ENCODE assay signal across 18 cellular contexts in genomic region chr3:104523136-104523535, GRCh38.
DNase-seq lines count a peak whose midpoint lies in the region; ATAC-seq and TF ChIP-seq lines count a peak whose summit lies in the region.
"Had no signal": no experiment of that assay in that cellular context is flagged by ENCODE, and none has a peak within 500 bp of the region (broad histone marks: within the 10 kb centered on the region; RNA-seq: fewer than 3 reads in every experiment).

No MANE protein-coding gene starts in this region.

- DNase-seq in KBM-7 = peak; percentile 11
- DNase-seq in naive B cell = peak; percentile 11
- no peak for DNase-seq in CD14-positive monocyte (ENCODE audit: low spot score)
- no peak for DNase-seq in endothelial cell (ENCODE audit: low spot score)
- DNase-seq in stimulated activated CD4-positive, alpha-beta T cell treated with anti-CD3 and anti-CD28 coated beads, Interleukin-2, amount 100 ng/mL, for 48 hours = no peak
- DNase-seq: activated CD4-positive, CD25-positive, alpha-beta regulatory T cell; CD8-positive, alpha-beta T cell; GF-D8; head of caudate nucleus; HFFc6; naive thymus-derived CD8-positive, alpha-beta T cell; NCI-H2081 treated with DMSO at 0.1 percent for 48 hours; NCI-H82 had no signal

- H3K9me3 Mint-ChIP-seq in naive B cell (peaks cover 0 to 2% (median 0%) of the 10 kb centered on the region in 7 donors), CD14-positive monocyte (peaks cover 0 to 7% (median 5%) of the 10 kb centered on the region in 7 donors), endothelial cell (ENCODE audit: unreplicated experiment) (no peaks in the 10 kb centered on the region)
- H3K9me3 Mint-ChIP-seq: activated naive CD4-positive, alpha-beta T cell treated with anti-CD3 and anti-CD28 coated beads, Interleukin-2, amount 50 U/mL, for 24 hours; CD8-positive, alpha-beta T cell; HFFc6; naive thymus-derived CD8-positive, alpha-beta T cell had no signal

- H3K27me3 Mint-ChIP-seq in naive B cell (no peaks in the 10 kb centered on the region), CD14-positive monocyte (ENCODE audit: low read depth in 3 of 3) (no peaks in the 10 kb centered on the region), endothelial cell (ENCODE audit: unreplicated experiment) (no peaks in the 10 kb centered on the region)

- intact Hi-C loops in CD14-positive monocyte (cut with micrococcal nuclease) = no loop called here

- H3K4me3 Mint-ChIP-seq in naive B cell = peak overlapping the region; percentile 21 to 90 (median 66)
- no peak overlapping the region for H3K4me3 Mint-ChIP-seq in CD14-positive monocyte
- no peak overlapping the region for H3K4me3 Mint-ChIP-seq in endothelial cell (ENCODE audit: unreplicated experiment)
- H3K4me3 Mint-ChIP-seq: activated naive CD4-positive, alpha-beta T cell treated with anti-CD3 and anti-CD28 coated beads, Interleukin-2, amount 50 U/mL, for 24 hours; CD8-positive, alpha-beta T cell; HFFc6; naive thymus-derived CD8-positive, alpha-beta T cell had no signal

- H3K36me3 Mint-ChIP-seq in naive B cell (no peaks in the 10 kb centered on the region), CD14-positive monocyte (no peaks in the 10 kb centered on the region), endothelial cell (ENCODE audit: low read depth, unreplicated experiment) (peaks cover 4% of the 10 kb centered on the region)
- H3K36me3 Mint-ChIP-seq: activated naive CD4-positive, alpha-beta T cell treated with anti-CD3 and anti-CD28 coated beads, Interleukin-2, amount 50 U/mL, for 24 hours; CD8-positive, alpha-beta T cell; naive thymus-derived CD8-positive, alpha-beta T cell had no signal

- ATAC-seq in GM18867 (IDR thresholded peaks at IDR 0.05; ENCODE audit: unreplicated experiment) (peak; percentile 40), GM21786 (IDR thresholded peaks at IDR 0.05; ENCODE audit: unreplicated experiment) (peak; percentile 8), naive B cell (ENCODE audit: low read depth in 2 of 2) (no peak), GM19328 (IDR thresholded peaks at IDR 0.05; ENCODE audit: unreplicated experiment) (no peak)
- ATAC-seq: CD8-positive, alpha-beta T cell; left lobe of liver; naive thymus-derived CD8-positive, alpha-beta T cell had no signal

- TF ChIP-seq CTCF in CD14-positive monocyte (IDR thresholded peaks at IDR 0.05) (no peak), endothelial cell (IDR thresholded peaks at IDR 0.05; ENCODE audit: unreplicated experiment) (no peak)

- in situ Hi-C loops in KBM-7 (cut with MboI; ENCODE audit: low pct_unique_long_range_greater_than_20kb, low sequenced_read_pairs) = no loop called here

- H3K27ac Mint-ChIP-seq in naive B cell = peak overlapping the region; percentile 39 to 98 (median 66)
- H3K27ac Mint-ChIP-seq in CD14-positive monocyte = no peak overlapping the region
- no peak overlapping the region for H3K27ac Mint-ChIP-seq in endothelial cell (ENCODE audit: unreplicated experiment)
- H3K27ac Mint-ChIP-seq: CD8-positive, alpha-beta T cell; HFFc6; naive thymus-derived CD8-positive, alpha-beta T cell had no signal

- H3K4me1 Mint-ChIP-seq in naive B cell (peaks cover 50 to 65% (median 56%) of the 10 kb centered on the region in 3 donors), CD14-positive monocyte (peaks cover 11% of the 10 kb centered on the region), endothelial cell (ENCODE audit: unreplicated experiment) (peaks cover 7% of the 10 kb centered on the region)
- H3K4me1 Mint-ChIP-seq: activated naive CD4-positive, alpha-beta T cell treated with anti-CD3 and anti-CD28 coated beads, Interleukin-2, amount 50 U/mL, for 24 hours had no signal

Comparison
In these comparisons a context has a peak if more than half of its experiments do, and no peak if none do; other contexts are left out.
1. ATAC-seq: peak in GM18867 (single experiment) and GM21786 (single experiment); none in naive B cell (0 of 2) and GM19328 (single experiment).
2. DNase-seq: peak in KBM-7 (single experiment) and naive B cell (single experiment); none in CD14-positive monocyte (single experiment), endothelial cell (single experiment) and stimulated activated CD4-positive, alpha-beta T cell treated with anti-CD3 and anti-CD28 coated beads, Interleukin-2, amount 100 ng/mL, for 48 hours (0 of 2).
3. H3K27ac Mint-ChIP-seq: peak in naive B cell (6 of 6); none in CD14-positive monocyte (0 of 7) and endothelial cell (single experiment).
4. H3K4me3 Mint-ChIP-seq: peak in naive B cell (8 of 8); none in CD14-positive monocyte (0 of 2) and endothelial cell (single experiment).